Comparison of ENCODE assay signal across 20 cellular contexts in genomic region chr2:121664713-121665112, GRCh38.
"Had no signal": no experiment of that assay in that cellular context is flagged by ENCODE, and none has a peak within 500 bp of the region (broad histone marks: within the 10 kb centered on the region; RNA-seq: fewer than 3 reads in every experiment).

No MANE protein-coding gene starts in this region.

- H3K4me3 Mint-ChIP-seq: activated B cell treated with CpG ODN at 0.5 μM for 24 hours; activated CD4-positive, alpha-beta memory T cell treated with anti-CD3 and anti-CD28 coated beads, Interleukin-2, amount 10 ng/mL, durations not matched to agents 7 days and 5 days; activated naive CD8-positive, alpha-beta T cell treated with anti-CD3 and anti-CD28 coated beads, Interleukin-2, amount 50 U/mL, for 24 hours; brain; natural killer cell; T-helper 1 cell treated with Interleukin-12 subunit alpha and Interleukin-12 subunit beta and Interleukin-4 antibody, amounts not matched to agents 30 μg/mL and 1 μg/mL, for 36 hours had no signal

- H3K27ac Mint-ChIP-seq: activated B cell treated with CpG ODN at 0.5 μM for 24 hours; activated CD4-positive, alpha-beta memory T cell treated with anti-CD3 and anti-CD28 coated beads, Interleukin-2, amount 10 ng/mL, durations not matched to agents 7 days and 5 days; activated naive CD8-positive, alpha-beta T cell treated with anti-CD3 and anti-CD28 coated beads, Interleukin-2, amount 50 U/mL, for 24 hours; natural killer cell; T-helper 1 cell treated with Interleukin-12 subunit alpha and Interleukin-12 subunit beta and Interleukin-4 antibody, amounts not matched to agents 30 μg/mL and 1 μg/mL, for 36 hours had no signal

- H3K4me1 ChIP-seq: left lung, upper lobe of left lung had no signal

- ATAC-seq: activated naive CD8-positive, alpha-beta T cell treated with anti-CD3 and anti-CD28 coated beads, Interleukin-2, amount 50 U/mL, for 24 hours; left lung; natural killer cell had no signal

- H3K27ac ChIP-seq: left lung, thoracic aorta, upper lobe of left lung had no signal

- H3K9me3 ChIP-seq: left lung, thoracic aorta, upper lobe of left lung had no signal

- H3K27me3 ChIP-seq: left lung, upper lobe of left lung had no signal

- H3K36me3 ChIP-seq: left lung, thoracic aorta, upper lobe of left lung had no signal

- H3K36me3 Mint-ChIP-seq: natural killer cell had no signal

- H3K4me1 Mint-ChIP-seq: activated B cell treated with CpG ODN at 0.5 μM for 24 hours; activated CD4-positive, alpha-beta memory T cell treated with anti-CD3 and anti-CD28 coated beads, Interleukin-2, amount 10 ng/mL, durations not matched to agents 7 days and 5 days; activated naive CD8-positive, alpha-beta T cell treated with anti-CD3 and anti-CD28 coated beads, Interleukin-2, amount 50 U/mL, for 24 hours; natural killer cell had no signal

- H3K27me3 Mint-ChIP-seq: activated B cell treated with CpG ODN at 0.5 μM for 24 hours; activated CD4-positive, alpha-beta memory T cell treated with anti-CD3 and anti-CD28 coated beads, Interleukin-2, amount 10 ng/mL, durations not matched to agents 7 days and 5 days; activated naive CD8-positive, alpha-beta T cell treated with anti-CD3 and anti-CD28 coated beads, Interleukin-2, amount 50 U/mL, for 24 hours had no signal

- H3K4me3 ChIP-seq: left lung, thoracic aorta, upper lobe of left lung had no signal

- H3K9me3 Mint-ChIP-seq: activated B cell treated with CpG ODN at 0.5 μM for 24 hours; activated naive CD8-positive, alpha-beta T cell treated with anti-CD3 and anti-CD28 coated beads, Interleukin-2, amount 50 U/mL, for 24 hours; natural killer cell had no signal

- DNase-seq: activated B cell treated with CpG ODN at 0.5 μM for 24 hours; activated CD4-positive, alpha-beta memory T cell treated with anti-CD3 and anti-CD28 coated beads, Interleukin-2, amount 10 ng/mL, durations not matched to agents 7 days and 5 days; activated CD4-positive, alpha-beta T cell treated with anti-CD3 and anti-CD28 coated beads for 48 hours; activated effector memory CD4-positive, alpha-beta T cell treated with anti-CD3 and anti-CD28 coated beads, Interleukin-2, amount 50 U/mL, for 16 hours; activated naive CD4-positive, alpha-beta T cell treated with anti-CD3 and anti-CD28 coated beads, Interleukin-2, amount 50 U/mL, for 16 hours; activated naive CD8-positive, alpha-beta T cell treated with anti-CD3 and anti-CD28 coated beads, Interleukin-2, amount 50 U/mL, for 24 hours; activated T-cell treated with anti-CD3 and anti-CD28 coated beads for 4 hours; anterior cingulate cortex; central memory CD4-positive, alpha-beta T cell; effector CD8-positive, alpha-beta T cell; left lung; midbrain; natural killer cell; retina; stimulated activated CD4-positive, alpha-beta T cell treated with anti-CD3 and anti-CD28 coated beads, Interleukin-4, amount 100 ng/mL, for 24 hours; stimulated activated naive CD4-positive, alpha-beta T cell treated with Interleukin-2 at 50 U/mL for 16 hours; upper lobe of left lung had no signal
